ENCODE assay signal across 8 cellular contexts in the genomic region with DNA sequence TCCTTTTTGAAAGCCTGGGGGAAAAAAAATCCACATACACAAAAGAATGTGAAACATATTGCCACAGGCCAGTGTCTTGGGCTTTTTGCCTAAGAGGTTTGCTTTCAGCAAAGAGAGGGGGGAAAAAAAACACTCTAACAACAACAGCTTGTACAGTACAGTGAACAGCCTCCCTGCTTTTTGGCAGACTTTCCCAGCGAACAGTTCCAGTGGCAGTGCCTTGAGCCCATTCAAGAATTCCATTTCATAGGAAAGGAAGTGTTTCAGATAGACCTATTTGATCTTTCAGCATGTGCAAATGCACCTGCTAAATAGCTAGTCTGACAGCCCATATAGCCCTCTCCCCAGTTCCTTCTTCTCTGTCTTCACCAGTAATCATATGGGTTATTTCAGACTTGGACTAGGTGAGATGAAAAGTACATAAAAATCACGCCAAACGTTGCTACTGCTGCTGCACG. TPM values are rescaled to one million over a fixed set of nuclear protein-coding genes. Genes with fewer than 3 reads are reported as not detected.
DNase-seq lines count a peak whose midpoint lies in the region; ATAC-seq and TF ChIP-seq lines count a peak whose summit lies in the region.

No MANE protein-coding gene starts in this region.

- H3K27ac ChIP-seq in 22Rv1 (peak overlapping the region; percentile 90), neural cell (ENCODE audit: low read length) (no peak overlapping the region)

- H3K4me2 ChIP-seq in neural cell (ENCODE audit: low read length): peak overlapping the region; percentile 58

- peak; percentile 39 for DNase-seq in SW480 (ENCODE audit: low spot score)
- peak; percentile 55 for DNase-seq in fibroblast of mammary gland (ENCODE audit: low read depth)
- DNase-seq in NCI-H187 treated with DMSO at 0.1 percent for 48 hours (lab: John Stamatoyannopoulos, UW): no peak
- DNase-seq in activated gamma-delta T cell treated with Interleukin-2 at 50 U/mL for 16 hours: no peak

- H3K4me3 ChIP-seq in fibroblast of mammary gland (ENCODE audit: control insufficient read depth, low read depth, low read length): peak overlapping the region; percentile 83
- peak overlapping the region; percentile 57 for H3K4me3 ChIP-seq in neural cell (ENCODE audit: low read length)

- peak; percentile 41 for ATAC-seq in GM18517 (IDR thresholded peaks at IDR 0.05; ENCODE audit: unreplicated experiment)
- ATAC-seq in HG03066 (IDR thresholded peaks at IDR 0.05; ENCODE audit: low read depth, unreplicated experiment): peak; percentile 40

- no peak overlapping the region for H2AFZ ChIP-seq in neural cell (ENCODE audit: low read depth, low read length)

- H3K27me3 ChIP-seq in neural cell (ENCODE audit: insufficient read depth, low read depth, low read length): no peaks in the 10 kb centered on the region

- no peaks in the 10 kb centered on the region for H3K36me3 ChIP-seq in neural cell (ENCODE audit: insufficient read depth, low read length)

- H3K9ac ChIP-seq in neural cell (ENCODE audit: low read length): no peak overlapping the region

- no peaks in the 10 kb centered on the region for H3K9me2 ChIP-seq in neural cell (ENCODE audit: insufficient read depth, low read length)

- TF ChIP-seq EP300 in neural cell (conservative IDR thresholded peaks at IDR 0.05; ENCODE audit: poor library complexity, severe bottlenecking): no peak

- TF ChIP-seq CTCF in 22Rv1 (IDR thresholded peaks at IDR 0.05) (no peak), fibroblast of mammary gland (conservative IDR thresholded peaks at IDR 0.05; ENCODE audit: control insufficient read depth, insufficient read depth, low read depth, low read length) (no peak), neural cell (IDR thresholded peaks at IDR 0.05; ENCODE audit: poor library complexity, severe bottlenecking) (no peak)

- H3F3A ChIP-seq in neural cell (ENCODE audit: insufficient read depth, low read length, poor library complexity, severe bottlenecking): no peaks in the 10 kb centered on the region

- H3K9me3 ChIP-seq in neural cell (ENCODE audit: low read length): no peaks in the 10 kb centered on the region

- TF ChIP-seq RAD21 in neural cell (conservative IDR thresholded peaks at IDR 0.05): no peak

- H3K79me2 ChIP-seq in neural cell (replicated peaks; ENCODE audit: insufficient read depth, low read length): no peaks in the 10 kb centered on the region

- no peaks in the 10 kb centered on the region for H4K20me1 ChIP-seq in neural cell (ENCODE audit: insufficient read depth)

TF ChIP-seq in neural cell, 6 proteins besides CTCF, POLR2A, EP300 and RAD21:
- TF ChIP-seq SMC3 (conservative IDR thresholded peaks at IDR 0.05; ENCODE audit: poor library complexity): no peak
- no peak for TF ChIP-seq POLR2AphosphoS5 (IDR thresholded peaks at IDR 0.05)
- no peak for TF ChIP-seq MXI1 (conservative IDR thresholded peaks at IDR 0.05; ENCODE audit: poor library complexity, severe bottlenecking)
- TF ChIP-seq, protein P1, sequence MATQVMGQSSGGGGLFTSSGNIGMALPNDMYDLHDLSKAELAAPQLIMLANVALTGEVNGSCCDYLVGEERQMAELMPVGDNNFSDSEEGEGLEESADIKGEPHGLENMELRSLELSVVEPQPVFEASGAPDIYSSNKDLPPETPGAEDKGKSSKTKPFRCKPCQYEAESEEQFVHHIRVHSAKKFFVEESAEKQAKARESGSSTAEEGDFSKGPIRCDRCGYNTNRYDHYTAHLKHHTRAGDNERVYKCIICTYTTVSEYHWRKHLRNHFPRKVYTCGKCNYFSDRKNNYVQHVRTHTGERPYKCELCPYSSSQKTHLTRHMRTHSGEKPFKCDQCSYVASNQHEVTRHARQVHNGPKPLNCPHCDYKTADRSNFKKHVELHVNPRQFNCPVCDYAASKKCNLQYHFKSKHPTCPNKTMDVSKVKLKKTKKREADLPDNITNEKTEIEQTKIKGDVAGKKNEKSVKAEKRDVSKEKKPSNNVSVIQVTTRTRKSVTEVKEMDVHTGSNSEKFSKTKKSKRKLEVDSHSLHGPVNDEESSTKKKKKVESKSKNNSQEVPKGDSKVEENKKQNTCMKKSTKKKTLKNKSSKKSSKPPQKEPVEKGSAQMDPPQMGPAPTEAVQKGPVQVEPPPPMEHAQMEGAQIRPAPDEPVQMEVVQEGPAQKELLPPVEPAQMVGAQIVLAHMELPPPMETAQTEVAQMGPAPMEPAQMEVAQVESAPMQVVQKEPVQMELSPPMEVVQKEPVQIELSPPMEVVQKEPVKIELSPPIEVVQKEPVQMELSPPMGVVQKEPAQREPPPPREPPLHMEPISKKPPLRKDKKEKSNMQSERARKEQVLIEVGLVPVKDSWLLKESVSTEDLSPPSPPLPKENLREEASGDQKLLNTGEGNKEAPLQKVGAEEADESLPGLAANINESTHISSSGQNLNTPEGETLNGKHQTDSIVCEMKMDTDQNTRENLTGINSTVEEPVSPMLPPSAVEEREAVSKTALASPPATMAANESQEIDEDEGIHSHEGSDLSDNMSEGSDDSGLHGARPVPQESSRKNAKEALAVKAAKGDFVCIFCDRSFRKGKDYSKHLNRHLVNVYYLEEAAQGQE (IDR thresholded peaks at IDR 0.05; ENCODE audit: borderline replicate concordance): no peak
- TF ChIP-seq EZH2 (IDR thresholded peaks at IDR 0.05; ENCODE audit: borderline replicate concordance, insufficient read depth, low read length, poor library complexity, severe bottlenecking): no peak
- TF ChIP-seq TAF1 (IDR thresholded peaks at IDR 0.05; ENCODE audit: low read depth): no peak

RNA-seq across cellular contexts. Expression of gene ARHGAP18, which starts 0.5 kb away (rescaled TPM):
- 0.28 and 4.7 TPM in 2 replicates for polyA plus RNA-seq in neural cell
- polyA minus RNA-seq in neural cell: 0.69 and 0.73 TPM in 2 replicates

Comparison
In these comparisons a context has a peak if more than half of its experiments do, and no peak if none do; other contexts are left out.
1. DNase-seq: peak in SW480 (single experiment) and fibroblast of mammary gland (single experiment); none in NCI-H187 treated with DMSO at 0.1 percent for 48 hours (single experiment) and activated gamma-delta T cell treated with Interleukin-2 at 50 U/mL for 16 hours (single experiment).